ENCODE assay signal across 8 cellular contexts in the genomic region with DNA sequence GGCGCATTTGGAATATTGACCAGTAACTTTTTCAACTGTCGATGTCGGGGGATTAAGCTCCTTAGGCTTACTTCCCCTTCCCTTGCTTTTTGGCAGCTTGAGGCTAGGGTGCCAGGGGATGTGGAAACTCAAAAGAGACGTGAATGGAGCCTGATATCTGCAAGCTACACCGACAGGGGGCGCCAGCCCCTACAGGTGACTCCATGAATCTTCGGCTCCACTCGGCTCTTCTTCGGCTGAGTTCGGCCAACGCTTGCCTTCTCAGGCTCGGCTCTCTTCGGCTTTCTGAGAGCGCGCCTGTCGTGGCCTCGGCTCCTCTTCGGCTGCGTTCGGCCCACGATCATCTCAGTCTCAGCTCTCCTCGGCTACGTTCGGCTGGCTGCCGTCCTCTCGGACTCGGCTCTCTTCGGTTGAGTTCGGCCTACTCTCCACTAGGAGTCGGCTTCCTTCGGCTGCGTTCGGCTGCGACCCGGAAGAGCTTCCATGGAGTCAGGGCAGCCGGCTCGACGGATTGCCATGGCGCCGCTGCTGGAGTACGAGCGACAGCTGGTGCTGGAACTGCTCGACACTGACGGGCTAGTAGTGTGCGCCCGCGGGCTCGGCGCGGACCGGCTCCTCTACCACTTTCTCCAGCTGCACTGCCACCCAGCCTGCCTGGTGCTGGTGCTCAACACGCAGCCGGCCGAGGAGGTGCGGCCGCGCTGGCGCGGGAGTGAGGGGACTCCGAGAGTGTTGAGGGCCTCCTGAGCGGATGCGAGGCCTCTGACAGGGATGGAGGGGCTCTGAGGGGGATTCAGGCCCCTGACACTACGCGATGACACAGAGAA. TPM values are rescaled to one million over a fixed set of nuclear protein-coding genes. Genes with fewer than 3 reads are reported as not detected.
A peak's percentile ranks its signal among the peaks of the same experiment; 100 is the strongest.
DNase-seq lines count a peak whose midpoint lies in the region; ATAC-seq and TF ChIP-seq lines count a peak whose summit lies in the region.

ERCC4 (plus strand) TSS at position 472 of the 827 bp plus-strand sequence; CDS start at position 484, 12 bp downstream.

- H3K36me3 Mint-ChIP-seq in T-helper 1 cell treated with Interleukin-12 subunit alpha and Interleukin-12 subunit beta and Interleukin-4 antibody, amounts not matched to agents 30 μg/mL and 1 μg/mL, for 36 hours (ENCODE audit: low read depth) = peaks cover 6% of the 10 kb centered on the region
- H3K36me3 Mint-ChIP-seq in progenitor cell of endocrine pancreas (ENCODE audit: insufficient read depth) = peaks cover 3% of the 10 kb centered on the region

- ATAC-seq in HG02885 (IDR thresholded peaks at IDR 0.05; ENCODE audit: poor library complexity, unreplicated experiment) = peak; percentile 98

- H3K27me3 Mint-ChIP-seq in T-helper 1 cell treated with Interleukin-12 subunit alpha and Interleukin-12 subunit beta and Interleukin-4 antibody, amounts not matched to agents 30 μg/mL and 1 μg/mL, for 36 hours (ENCODE audit: low read depth) = peaks cover 7% of the 10 kb centered on the region
- no peaks in the 10 kb centered on the region for H3K27me3 Mint-ChIP-seq in progenitor cell of endocrine pancreas

- H3K27ac ChIP-seq in left ventricle myocardium inferior (replicated peaks) = peak within 1 kb of the TSS; percentile 87
- no peak within 1 kb of the TSS for H3K27ac ChIP-seq in urinary bladder (ENCODE audit: low read depth)

- under 1% methylated on average over 64 of the region's 64 CpGs for whole genome bisulfite sequencing in urinary bladder

- H3K4me3 ChIP-seq in left ventricle myocardium inferior = peak within 1 kb of the TSS; percentile 89
- H3K4me3 ChIP-seq in urinary bladder (ENCODE audit: low read depth, low read length) = peak within 1 kb of the TSS; percentile 65

- H3K9me3 Mint-ChIP-seq in T-helper 1 cell treated with Interleukin-12 subunit alpha and Interleukin-12 subunit beta and Interleukin-4 antibody, amounts not matched to agents 30 μg/mL and 1 μg/mL, for 36 hours = no peaks in the 10 kb centered on the region
- no peaks in the 10 kb centered on the region for H3K9me3 Mint-ChIP-seq in progenitor cell of endocrine pancreas (ENCODE audit: low read depth)

- peak; percentile 82 for TF ChIP-seq POLR2A in GM15510 (IDR thresholded peaks at IDR 0.05; ENCODE audit: borderline replicate concordance, extremely low read depth, insufficient read length)

- H3K4me1 Mint-ChIP-seq in T-helper 1 cell treated with Interleukin-12 subunit alpha and Interleukin-12 subunit beta and Interleukin-4 antibody, amounts not matched to agents 30 μg/mL and 1 μg/mL, for 36 hours (ENCODE audit: low read depth) = peaks cover 22% of the 10 kb centered on the region
- peaks cover 20% of the 10 kb centered on the region for H3K4me1 Mint-ChIP-seq in progenitor cell of endocrine pancreas (ENCODE audit: low read depth)

- peak within 1 kb of the TSS; percentile 93 for H3K27ac Mint-ChIP-seq in T-helper 1 cell treated with Interleukin-12 subunit alpha and Interleukin-12 subunit beta and Interleukin-4 antibody, amounts not matched to agents 30 μg/mL and 1 μg/mL, for 36 hours
- peak within 1 kb of the TSS; percentile 93 for H3K27ac Mint-ChIP-seq in progenitor cell of endocrine pancreas

- no peaks in the 10 kb centered on the region for H3K9me3 ChIP-seq in left ventricle myocardium inferior (replicated peaks)

- TF ChIP-seq CTCF in left ventricle myocardium inferior (IDR thresholded peaks at IDR 0.05; ENCODE audit: borderline replicate concordance) = no peak
- TF ChIP-seq CTCF in progenitor cell of endocrine pancreas (IDR thresholded peaks at IDR 0.05; ENCODE audit: unreplicated experiment) = peak; percentile 95

- H3K36me3 ChIP-seq in left ventricle myocardium inferior (peaks cover 8% of the 10 kb centered on the region), urinary bladder (ENCODE audit: insufficient read depth) (no peaks in the 10 kb centered on the region)

- peak within 1 kb of the TSS; percentile 94 for H3K4me3 Mint-ChIP-seq in T-helper 1 cell treated with Interleukin-12 subunit alpha and Interleukin-12 subunit beta and Interleukin-4 antibody, amounts not matched to agents 30 μg/mL and 1 μg/mL, for 36 hours
- peak within 1 kb of the TSS; percentile 97 for H3K4me3 Mint-ChIP-seq in progenitor cell of endocrine pancreas (ENCODE audit: low read depth)

- H3K27me3 ChIP-seq in left ventricle myocardium inferior (ENCODE audit: low read depth) = no peaks in the 10 kb centered on the region

- intact Hi-C loops in left ventricle myocardium inferior (cut with micrococcal nuclease) = loop anchor here (10.0 kb wide), 2 partner anchors 325 to 615 kb away; no protein-coding TSS in a partner anchor

- DNase-seq in NCI-H1694 (lab: John Stamatoyannopoulos, UW) = peak; percentile 95
- peak; percentile 88 to 100 (median 97) for DNase-seq in amygdala (lab: John Stamatoyannopoulos, UW)
- DNase-seq in left ventricle myocardium inferior = peak; percentile 100
- peak; percentile 99 for DNase-seq in progenitor cell of endocrine pancreas (ENCODE audit: low spot score, unreplicated experiment)

- H3K4me1 ChIP-seq in left ventricle myocardium inferior (peaks cover 44% of the 10 kb centered on the region), urinary bladder (ENCODE audit: insufficient read depth) (no peaks in the 10 kb centered on the region)

RNA-seq across cellular contexts. Expression of gene ERCC4, which starts in this region (rescaled TPM):
- total RNA-seq in left ventricle myocardium inferior (8.2 TPM), progenitor cell of endocrine pancreas (13.6 and 19.3 TPM in 2 replicates), urinary bladder (18.4 TPM)
- 5.2 TPM for polyA plus RNA-seq in urinary bladder
